ENCODE assay signal across 12 cellular contexts in genomic region chr4:104395219-104395618, GRCh38.
DNase-seq lines count a peak whose midpoint lies in the region; ATAC-seq, FAIRE-seq and TF ChIP-seq lines count a peak whose summit lies in the region.
"Had no signal": no experiment of that assay in that cellular context is flagged by ENCODE, and none has a peak within 500 bp of the region (broad histone marks: within the 10 kb centered on the region; RNA-seq: fewer than 3 reads in every experiment).

No MANE protein-coding gene starts in this region.

- WGBS in H1 (ENCODE audit: extremely low coverage in 1 of 2, insufficient coverage in 1 of 2, insufficient read length in 1 of 2, insufficient replicate concordance in 2 of 2, low coverage in 1 of 2, low lambda C conversion rate in 2 of 2, missing lambda C conversion rate in 1 of 2), 2 experiments = 88% methylated on average over 4 of the region's 4 CpGs; no CpG with 5 or more reads in 1 of the 2 experiments
- WGBS in prostate gland = 12% methylated on average over 4 of the region's 4 CpGs

- H3K36me3 ChIP-seq in H1 (ENCODE audit: control insufficient read depth in 2 of 4, insufficient read depth in 4 of 4, low read length in 3 of 4) (no peaks in the 10 kb centered on the region), skeletal muscle satellite cell (ENCODE audit: insufficient read depth, low read length) (no peaks in the 10 kb centered on the region), left lung (no peaks in the 10 kb centered on the region), prostate gland (no peaks in the 10 kb centered on the region)
- H3K36me3 ChIP-seq: HAP-1, transverse colon had no signal

- intact Hi-C loops in left lung (cut with DNase I) (no loop called here), prostate gland (cut with DNase I) (no loop called here)

- H3K23ac ChIP-seq in H1 (ENCODE audit: insufficient read length) = no peak overlapping the region

- no peak overlapping the region for H3K14ac ChIP-seq in H1 (ENCODE audit: insufficient read length)

- no peak overlapping the region for H3K27ac ChIP-seq in H1 (ENCODE audit: low read depth, low read length)
- no peak overlapping the region for H3K27ac ChIP-seq in left lung
- H3K27ac ChIP-seq in prostate gland = no peak overlapping the region
- H3K27ac ChIP-seq: transverse colon had no signal

- H2BK120ac ChIP-seq in H1 (replicated peaks; ENCODE audit: low read depth, low read length) = no peak overlapping the region

- no peak for TF ChIP-seq EP300 in H1 (IDR thresholded peaks at IDR 0.05; ENCODE audit: borderline replicate concordance in 1 of 2, low read depth in 2 of 2, low read length in 2 of 2)

- H3K56ac ChIP-seq in H1 (replicated peaks; ENCODE audit: insufficient read length, low read depth, low read length) = no peak overlapping the region

- H4K8ac ChIP-seq in H1 (ENCODE audit: extremely low read depth, insufficient read depth, low read length) = no peak overlapping the region

- no peak overlapping the region for H2BK20ac ChIP-seq in H1 (ENCODE audit: low read length)

- CTCF ChIA-PET in H1 (lab: Charles Lee; ENCODE audit: partially characterized antibody) = interaction anchor here (0.6 to 2.3 kb wide), 3 partner anchors 11 to 477 kb away, joined by 3 to 6 read pairs (median 5); no protein-coding TSS in a partner anchor

- H3K23me2 ChIP-seq in H1 (ENCODE audit: low read depth, low read length) = no peaks in the 10 kb centered on the region

- no peak overlapping the region for H3K4me3 ChIP-seq in H1 (ENCODE audit: extremely low read depth in 1 of 4, insufficient read depth in 2 of 4, low read depth in 3 of 4, low read length in 4 of 4)
- H3K4me3 ChIP-seq in skeletal muscle satellite cell (ENCODE audit: low read length) = no peak overlapping the region
- no peak overlapping the region for H3K4me3 ChIP-seq in left lung
- H3K4me3 ChIP-seq in prostate gland = no peak overlapping the region
- H3K4me3 ChIP-seq: HAP-1, transverse colon had no signal

- FAIRE-seq in H1 (lab: Jason Lieb, UNC) = peak; percentile 42

- no peak overlapping the region for H2AK5ac ChIP-seq in H1 (ENCODE audit: low read depth, low read length)

- no peaks in the 10 kb centered on the region for H3K27me3 ChIP-seq in H1 (replicated peaks in 1 of 4; ENCODE audit: control insufficient read depth in 3 of 4, extremely low read depth in 1 of 4, insufficient read depth in 3 of 4, low read length in 3 of 4)
- H3K27me3 ChIP-seq in skeletal muscle satellite cell (ENCODE audit: control insufficient read depth, insufficient read depth, low read length) = no peaks in the 10 kb centered on the region
- H3K27me3 ChIP-seq in left lung = no peaks in the 10 kb centered on the region
- no peaks in the 10 kb centered on the region for H3K27me3 ChIP-seq in prostate gland (replicated peaks; ENCODE audit: insufficient read depth)
- H3K27me3 ChIP-seq: transverse colon had no signal

- no peak overlapping the region for H4K91ac ChIP-seq in H1 (replicated peaks; ENCODE audit: insufficient read length, low read length)

- TF ChIP-seq RAD21 in H1 (IDR thresholded peaks at IDR 0.05 in 1 of 2, conservative IDR thresholded peaks at IDR 0.05 in 1 of 2; ENCODE audit: low read depth in 2 of 2, low read length in 2 of 2) = no peak

- peak overlapping the region; percentile 10 for H4K5ac ChIP-seq in H1 (ENCODE audit: insufficient read length, low read depth, low read length)

- no peak overlapping the region; the same call in 1 of the 2 replicates for H2AFZ ChIP-seq in H1 (ENCODE audit: low read length)

- no peaks in the 10 kb centered on the region for H3K79me1 ChIP-seq in H1 (ENCODE audit: low read depth, low read length)

- TF ChIP-seq CTCF in H1 (IDR thresholded peaks at IDR 0.05; ENCODE audit: control extremely low read depth in 1 of 3, insufficient read depth in 1 of 3, low read depth in 1 of 3, low read length in 3 of 3) = no peak
- no peak for TF ChIP-seq CTCF in left lung (IDR thresholded peaks at IDR 0.05)
- TF ChIP-seq CTCF in prostate gland (IDR thresholded peaks at IDR 0.05) = no peak

- H3K18ac ChIP-seq in H1 (ENCODE audit: extremely low read depth, low read length) = no peak overlapping the region

- DNase-seq in NCI-H2029 treated with DMSO at 0.1 percent for 48 hours (lab: John Stamatoyannopoulos, UW) (peak; percentile 33), NCI-H2029 (lab: John Stamatoyannopoulos, UW) (no peak), NCI-H2171 treated with DMSO at 0.1 percent for 48 hours (lab: John Stamatoyannopoulos, UW) (peak; percentile 13), H1 (ENCODE audit: low read depth in 1 of 2, low spot score in 2 of 2) (no peak), left lung (no peak), prostate gland (ENCODE audit: low spot score) (no peak), kidney glomerular epithelial cell (lab: John Stamatoyannopoulos, UW) (no peak)
- DNase-seq: activated naive CD8-positive, alpha-beta T cell treated with anti-CD3 and anti-CD28 coated beads, Interleukin-2, amount 10 ng/mL, durations not matched to agents 7 days and 5 days; NCI-H226; transverse colon had no signal

- H3K9ac ChIP-seq in H1 (replicated peaks in 1 of 4; ENCODE audit: extremely low read depth in 1 of 4, low read depth in 3 of 4, low read length in 3 of 4) (no peak overlapping the region), skeletal muscle satellite cell (ENCODE audit: low read depth, low read length) (no peak overlapping the region)

- H2BK12ac ChIP-seq in H1 (ENCODE audit: low read depth, low read length) = no peak overlapping the region

- H3K79me2 ChIP-seq in H1 (ENCODE audit: control insufficient read depth in 1 of 2, insufficient read depth in 2 of 2, low read length in 2 of 2) = no peaks in the 10 kb centered on the region

- H2BK15ac ChIP-seq in H1 (ENCODE audit: low read length) = no peak overlapping the region

- H3K9me3 ChIP-seq in H1 (ENCODE audit: insufficient read depth in 2 of 2, low read depth in 1 of 2, low read length in 1 of 2) (no peaks in the 10 kb centered on the region), skeletal muscle satellite cell (replicated peaks; ENCODE audit: low read length) (no peaks in the 10 kb centered on the region), left lung (no peaks in the 10 kb centered on the region), prostate gland (no peaks in the 10 kb centered on the region)
- H3K9me3 ChIP-seq: HAP-1, transverse colon had no signal

- H3K4me2 ChIP-seq in H1 (ENCODE audit: insufficient read depth in 1 of 2, low read depth in 2 of 2, low read length in 2 of 2) = no peak overlapping the region
- peak overlapping the region; percentile 71 for H3K4me2 ChIP-seq in skeletal muscle satellite cell (ENCODE audit: low read length)

- no peak for ATAC-seq in left lung

- POLR2A ChIA-PET in H1 (lab: Charles Lee; ENCODE audit: partially characterized antibody) = interaction anchor here (1.9 kb wide), 1 partner anchor 97 kb away, joined by 4 read pairs; no protein-coding TSS in a partner anchor

- H3K4ac ChIP-seq in H1 (replicated peaks; ENCODE audit: insufficient read length, low read depth, low read length) = no peak overlapping the region

- TF ChIP-seq POLR2A in H1 (IDR thresholded peaks at IDR 0.05; ENCODE audit: control extremely low read depth in 1 of 2, low read depth in 2 of 2, low read length in 2 of 2) = no peak
- TF ChIP-seq POLR2A in prostate gland (IDR thresholded peaks at IDR 0.05) = no peak

- H4K20me1 ChIP-seq in H1 (replicated peaks in 1 of 2; ENCODE audit: control insufficient read depth in 1 of 2, insufficient read depth in 2 of 2, low read length in 2 of 2) = no peaks in the 10 kb centered on the region

- no peak overlapping the region for H2BK5ac ChIP-seq in H1 (ENCODE audit: low read depth, low read length)

- peaks cover 0 to 4% (median 0%) of the 10 kb centered on the region in 4 experiments; a peak in 1 of 7 replicates for H3K4me1 ChIP-seq in H1 (replicated peaks in 1 of 4; ENCODE audit: control insufficient read depth in 3 of 4, insufficient read depth in 4 of 4, low read length in 3 of 4)
- H3K4me1 ChIP-seq in skeletal muscle satellite cell (ENCODE audit: control insufficient read depth, insufficient read depth, low read length) = peaks cover 6% of the 10 kb centered on the region
- H3K4me1 ChIP-seq in left lung = no peaks in the 10 kb centered on the region
- no peaks in the 10 kb centered on the region for H3K4me1 ChIP-seq in prostate gland (replicated peaks)
- H3K4me1 ChIP-seq: HAP-1 had no signal

TF ChIP-seq in H1, 55 proteins besides CTCF, POLR2A, EP300 and RAD21:
- TF ChIP-seq SP1 (IDR thresholded peaks at IDR 0.05; ENCODE audit: low read depth, low read length) = no peak
- no peak for TF ChIP-seq GABPA (IDR thresholded peaks at IDR 0.05; ENCODE audit: borderline replicate concordance, insufficient read depth, low read length)
- peak; percentile 39; the same call in 1 of the 2 replicates for TF ChIP-seq MAFK (IDR thresholded peaks at IDR 0.05; ENCODE audit: low read depth, low read length)

Comparison
In these comparisons a context has a peak if more than half of its experiments do, and no peak if none do; other contexts are left out.
1. DNase-seq: peak in NCI-H2029 treated with DMSO at 0.1 percent for 48 hours (single experiment) and NCI-H2171 treated with DMSO at 0.1 percent for 48 hours (single experiment); none in NCI-H2029 (single experiment), H1 (0 of 2), left lung (0 of 2), prostate gland (single experiment) and kidney glomerular epithelial cell (single experiment).